Comparison of ENCODE assay signal across 8 cellular contexts in the genomic region with DNA sequence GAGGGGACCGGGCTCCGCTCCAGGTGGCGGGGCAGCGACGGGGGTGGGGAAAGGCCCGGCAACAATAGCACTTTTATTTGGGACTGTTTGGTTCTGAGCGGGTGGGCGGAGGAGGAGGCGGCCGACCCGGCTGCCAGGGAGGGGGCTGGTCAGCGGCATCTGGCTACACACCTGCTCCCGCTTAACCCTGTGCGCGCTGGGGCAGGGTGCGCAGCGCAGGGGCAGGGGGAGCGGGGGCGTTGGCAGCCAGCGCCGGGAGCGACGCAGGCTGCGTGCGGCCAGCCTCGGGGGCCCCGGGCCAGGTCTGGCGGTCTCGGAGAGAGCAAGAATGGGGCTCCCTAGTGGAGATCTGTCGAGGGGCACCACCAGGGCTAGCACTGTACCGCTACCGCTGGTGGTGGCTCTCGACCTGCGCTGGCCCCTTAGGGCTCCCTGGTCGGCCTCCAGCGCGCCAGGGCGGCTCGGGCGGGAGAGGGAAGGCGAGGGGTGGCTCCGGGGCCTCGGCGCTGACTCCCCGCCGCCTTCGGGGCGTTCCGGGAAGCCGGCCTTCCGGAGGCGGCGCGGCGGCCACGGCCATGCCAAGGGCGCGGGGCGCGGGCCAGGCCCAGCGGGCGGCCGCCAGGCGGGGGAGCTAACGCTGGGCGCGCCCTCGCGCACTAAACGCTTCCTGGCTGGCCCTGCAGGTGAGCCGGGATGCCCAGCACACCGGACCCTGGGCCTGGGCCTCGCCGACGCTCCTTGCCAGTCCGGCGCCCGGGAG.
DNase-seq lines count a peak whose midpoint lies in the region; ATAC-seq and TF ChIP-seq lines count a peak whose summit lies in the region.

No MANE protein-coding gene starts in this region.

- TF ChIP-seq CTCF in KMS-11 (conservative IDR thresholded peaks at IDR 0.05; ENCODE audit: low read depth, low read length) (no peak), cardiac muscle cell (IDR thresholded peaks at IDR 0.05; ENCODE audit: low read depth, low read length) (no peak)

- H2AFZ ChIP-seq in KMS-11 (ENCODE audit: low read depth), result peak overlapping the region; percentile 14; the same call in 1 of the 2 replicates
- no peak overlapping the region for H2AFZ ChIP-seq in Karpas-422 (ENCODE audit: low read length)

- H4K20me1 ChIP-seq in KMS-11 (ENCODE audit: insufficient read depth), result no peaks in the 10 kb centered on the region
- no peaks in the 10 kb centered on the region for H4K20me1 ChIP-seq in Karpas-422 (ENCODE audit: insufficient read depth, low read depth, low read length)

- H3K4me3 ChIP-seq in KMS-11 (IDR thresholded peaks at IDR 0.05; ENCODE audit: insufficient read depth, low read depth, low read length) (no peak overlapping the region), cardiac muscle cell (peak overlapping the region; percentile 33), Karpas-422 (ENCODE audit: low read length) (no peak overlapping the region)

- H3K27ac ChIP-seq in KMS-11 (no peak overlapping the region), cardiac muscle cell (no peak overlapping the region), Karpas-422 (ENCODE audit: low read length) (no peak overlapping the region)

- H3K27me3 ChIP-seq in KMS-11 (ENCODE audit: insufficient read depth, low read depth), result no peaks in the 10 kb centered on the region
- peaks cover 57% of the 10 kb centered on the region for H3K27me3 ChIP-seq in cardiac muscle cell
- no peaks in the 10 kb centered on the region for H3K27me3 ChIP-seq in Karpas-422 (ENCODE audit: low read length)

- H3K4me1 ChIP-seq in KMS-11 (ENCODE audit: low read depth, poor library complexity, severe bottlenecking) (no peaks in the 10 kb centered on the region), cardiac muscle cell (ENCODE audit: low read depth) (peaks cover 5% of the 10 kb centered on the region), Karpas-422 (ENCODE audit: low read length) (no peaks in the 10 kb centered on the region)

- ATAC-seq in GM19328 (IDR thresholded peaks at IDR 0.05; ENCODE audit: unreplicated experiment), result no peak
- no peak for ATAC-seq in GM18498 (IDR thresholded peaks at IDR 0.05; ENCODE audit: unreplicated experiment)

- no peaks in the 10 kb centered on the region for H3K36me3 ChIP-seq in KMS-11 (ENCODE audit: insufficient read depth)
- H3K36me3 ChIP-seq in cardiac muscle cell, result no peaks in the 10 kb centered on the region
- H3K36me3 ChIP-seq in Karpas-422 (ENCODE audit: insufficient read depth, low read length), result no peaks in the 10 kb centered on the region

- no peaks in the 10 kb centered on the region for H3K9me2 ChIP-seq in Karpas-422 (replicated peaks; ENCODE audit: insufficient read depth, low read length)

- H3K9me3 ChIP-seq in cardiac muscle cell (ENCODE audit: low read depth) (no peaks in the 10 kb centered on the region), Karpas-422 (ENCODE audit: low read length) (no peaks in the 10 kb centered on the region)

- H3K9ac ChIP-seq in KMS-11 (no peak overlapping the region), Karpas-422 (ENCODE audit: low read length) (no peak overlapping the region)

- H3K79me2 ChIP-seq in KMS-11 (ENCODE audit: insufficient read depth, low read depth) (no peaks in the 10 kb centered on the region), Karpas-422 (ENCODE audit: low read length) (no peaks in the 10 kb centered on the region)

- H3K4me2 ChIP-seq in KMS-11, result no peak overlapping the region
- no peak overlapping the region for H3K4me2 ChIP-seq in Karpas-422 (ENCODE audit: low read depth, low read length, poor library complexity, severe bottlenecking)

- DNase-seq in DMS53 treated with DMSO at 0.1 percent for 48 hours (lab: John Stamatoyannopoulos, UW; ENCODE audit: unreplicated experiment), result peak; percentile 39
- peak; percentile 41 for DNase-seq in activated T-cell treated with anti-CD3 and anti-CD28 coated beads, Interleukin-2, amount 50 U/mL, for 1 hour
- peak; percentile 25 to 68 for DNase-seq in cardiac muscle cell (ENCODE audit: low read depth in 1 of 2, low spot score in 1 of 2)
- DNase-seq in pons (ENCODE audit: low spot score), result peak; percentile 45
- no peak for DNase-seq in Karpas-422
